Comparison of ENCODE assay signal across 14 cellular contexts in the genomic region with DNA sequence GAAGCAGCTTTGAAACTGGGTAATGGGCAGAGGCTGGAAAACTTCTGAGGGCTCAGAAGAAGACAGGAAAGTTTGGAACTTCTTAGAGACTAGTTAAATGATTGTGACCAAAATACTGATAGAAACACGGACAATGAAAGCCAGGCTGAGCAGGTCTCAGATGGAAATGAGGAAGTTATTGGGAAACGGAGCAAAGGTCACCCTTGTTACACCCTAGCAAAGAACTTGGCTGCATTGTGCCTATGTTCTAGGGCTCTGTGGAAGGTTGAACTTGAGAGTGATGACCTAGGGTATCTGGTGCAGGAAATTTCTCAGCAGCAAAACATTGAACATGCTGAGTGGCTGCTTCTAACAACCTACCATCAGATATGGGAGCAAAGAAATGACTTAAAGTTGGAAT.
"Had no signal": no experiment of that assay in that cellular context is flagged by ENCODE, and none has a peak within 500 bp of the region (broad histone marks: within the 10 kb centered on the region; RNA-seq: fewer than 3 reads in every experiment).

No MANE protein-coding gene starts in this region.

- H3K4me2 ChIP-seq: neural progenitor cell had no signal

- H3K9me3 Mint-ChIP-seq: neural progenitor cell had no signal

- H3K27ac Mint-ChIP-seq: activated naive CD4-positive, alpha-beta T cell treated with anti-CD3 and anti-CD28 coated beads, Interleukin-2, amount 50 U/mL, for 72 hours; neural progenitor cell; stimulated activated naive CD8-positive, alpha-beta T cell treated with anti-CD3 and anti-CD28 coated beads, Interleukin-15, amount 100 ng/mL, for 72 hours had no signal

- ATAC-seq: activated naive CD4-positive, alpha-beta T cell treated with anti-CD3 and anti-CD28 coated beads, Interleukin-2, amount 50 U/mL, for 72 hours; body of pancreas; pancreas; stimulated activated naive CD8-positive, alpha-beta T cell treated with anti-CD3 and anti-CD28 coated beads, Interleukin-15, amount 100 ng/mL, for 72 hours; upper lobe of right lung had no signal

- H3K4me3 Mint-ChIP-seq: central memory CD8-positive, alpha-beta T cell; neural progenitor cell; stimulated activated naive CD8-positive, alpha-beta T cell treated with anti-CD3 and anti-CD28 coated beads, Interleukin-15, amount 100 ng/mL, for 72 hours had no signal

- H3K36me3 Mint-ChIP-seq: neural progenitor cell had no signal

- H3K9me3 ChIP-seq: body of pancreas, pancreas, testis, upper lobe of right lung had no signal

- H3K27me3 ChIP-seq: body of pancreas, testis, upper lobe of right lung had no signal

- H2AFZ ChIP-seq: neural progenitor cell had no signal

- H3K36me3 ChIP-seq: neural progenitor cell, pancreas, upper lobe of right lung had no signal

- DNase-seq: activated CD4-positive, CD25-positive, alpha-beta regulatory T cell; activated T-cell treated with anti-CD3 and anti-CD28 coated beads, Interleukin-2, amount 50 U/mL, for 1 hour; amniotic stem cell; body of pancreas; dermis blood vessel endothelial cell; pancreas; retina; stimulated activated CD4-positive, alpha-beta T cell treated with anti-CD3 and anti-CD28 coated beads, Interleukin-4, amount 100 ng/mL, for 4 hours; stimulated activated naive CD8-positive, alpha-beta T cell treated with anti-CD3 and anti-CD28 coated beads, Interleukin-15, amount 100 ng/mL, for 72 hours; testis; upper lobe of right lung had no signal

- H3K9ac ChIP-seq: neural progenitor cell had no signal

- H3K27ac ChIP-seq: body of pancreas, neural progenitor cell, pancreas, testis, upper lobe of right lung had no signal

- H3K4me1 ChIP-seq: body of pancreas, pancreas, testis, upper lobe of right lung had no signal

- H3K4me3 ChIP-seq: body of pancreas, neural progenitor cell, pancreas, testis, upper lobe of right lung had no signal
